Comparison of ENCODE assay signal across 8 cellular contexts in genomic region chr11:75349540-75350116, GRCh38. TPM values are rescaled to one million over a fixed set of nuclear protein-coding genes. Genes with fewer than 3 reads are reported as not detected.
DNase-seq lines count a peak whose midpoint lies in the region; TF ChIP-seq lines count a peak whose summit lies in the region.

No MANE protein-coding gene starts in this region.

- H3K4me1 ChIP-seq in breast epithelium (peaks cover 24 to 34% of the 10 kb centered on the region in 2 donors), mammary epithelial cell (ENCODE audit: insufficient read depth, low read length) (peaks cover 27% of the 10 kb centered on the region), mesodermal cell (ENCODE audit: control insufficient read depth, insufficient read depth, low read length, poor library complexity, severe bottlenecking) (peaks cover 61% of the 10 kb centered on the region), uterus (peaks cover 11 to 15% of the 10 kb centered on the region in 2 donors)

- peaks cover 0 to 3% (median 0%) of the 10 kb centered on the region in 5 experiments for H3K9me3 Mint-ChIP-seq in brain

- TF ChIP-seq POLR2A in breast epithelium (IDR thresholded peaks at IDR 0.05) = no peak
- no peak for TF ChIP-seq POLR2A in uterus (IDR thresholded peaks at IDR 0.05)

- in situ Hi-C loops in mammary epithelial cell (cut with MboI; ENCODE audit: low sequenced_read_pairs in 2 of 2) = no loop called here

- H3K36me3 ChIP-seq in breast epithelium = no peaks in the 10 kb centered on the region
- H3K36me3 ChIP-seq in mammary epithelial cell (ENCODE audit: insufficient read depth, low read length) = no peaks in the 10 kb centered on the region
- no peaks in the 10 kb centered on the region for H3K36me3 ChIP-seq in mesodermal cell (ENCODE audit: control insufficient read depth, insufficient read depth, low read length)
- no peaks in the 10 kb centered on the region for H3K36me3 ChIP-seq in uterus

- H3K9ac ChIP-seq in mammary epithelial cell (ENCODE audit: insufficient read depth, low read length) = no peak overlapping the region

- no peaks in the 10 kb centered on the region for H3K79me2 ChIP-seq in mammary epithelial cell (ENCODE audit: insufficient read depth, low read length)

- H3K4me3 Mint-ChIP-seq in brain = peak overlapping the region; percentile 70 to 92 (median 90)

- H3K27me3 Mint-ChIP-seq in brain = peaks cover 5% of the 10 kb centered on the region

- CTCF ChIA-PET in mammary epithelial cell (lab: Charles Lee; ENCODE audit: low non-redundant PET) = no interaction called here

- DNase-seq in breast epithelium (ENCODE audit: low spot score in 2 of 2) (no peak), mammary epithelial cell (no peak), uterus (no peak), SHP77 treated with DMSO at 0.1 percent for 48 hours (lab: John Stamatoyannopoulos, UW) (no peak)
- DNase-seq in stimulated activated CD4-positive, alpha-beta T cell treated with anti-CD3 and anti-CD28 coated beads, Interleukin-4, amount 100 ng/mL, for 24 hours = no peak
- DNase-seq in activated CD4-positive, alpha-beta T cell treated with anti-CD3 and anti-CD28 coated beads for 4 hours = no peak

- H4K20me1 ChIP-seq in mammary epithelial cell (ENCODE audit: insufficient read depth, low read length) = no peaks in the 10 kb centered on the region

- peaks cover 70% of the 10 kb centered on the region for H3K4me1 Mint-ChIP-seq in brain

- no peaks in the 10 kb centered on the region for H3K9me3 ChIP-seq in breast epithelium
- no peaks in the 10 kb centered on the region for H3K9me3 ChIP-seq in mammary epithelial cell (replicated peaks; ENCODE audit: insufficient read depth, low read length)
- no peaks in the 10 kb centered on the region for H3K9me3 ChIP-seq in mesodermal cell (ENCODE audit: control insufficient read depth, low read length)
- no peaks in the 10 kb centered on the region for H3K9me3 ChIP-seq in uterus

- H2AFZ ChIP-seq in mammary epithelial cell (ENCODE audit: low read depth, low read length) = no peak overlapping the region

- dilution Hi-C loops in mammary epithelial cell (cut with HindIII; ENCODE audit: low sequenced_read_pairs) = no loop called here

- BruUV-seq in mammary epithelial cell (replicated peaks; lab: Mats Ljungman, UMichigan) = no TSS peak

- no peak overlapping the region for H3K4me2 ChIP-seq in mammary epithelial cell (ENCODE audit: insufficient read depth, low read depth, low read length)

- H3K4me3 ChIP-seq in breast epithelium (peak overlapping the region; percentile 76 to 98 (median 86)), mammary epithelial cell (replicated peaks in 1 of 3; ENCODE audit: insufficient read depth in 1 of 3, low read depth in 2 of 3, low read length in 3 of 3) (no peak overlapping the region), mesodermal cell (ENCODE audit: extremely low read depth, insufficient read depth, low read length, poor library complexity, severe bottlenecking) (peak overlapping the region; percentile 68), uterus (no peak overlapping the region)

- H3K27ac ChIP-seq in breast epithelium (peak overlapping the region; percentile 91 to 99), mammary epithelial cell (ENCODE audit: insufficient read depth, low read depth, low read length) (no peak overlapping the region), mesodermal cell (ENCODE audit: low read depth, low read length, severe bottlenecking) (peak overlapping the region; percentile 91), uterus (peak overlapping the region; percentile 88 to 91)

- peak overlapping the region; percentile 68 to 94 (median 75) for H3K27ac Mint-ChIP-seq in brain

- no peaks in the 10 kb centered on the region for H3K27me3 ChIP-seq in breast epithelium
- H3K27me3 ChIP-seq in mammary epithelial cell (ENCODE audit: insufficient read depth, low read length) = no peaks in the 10 kb centered on the region
- no peaks in the 10 kb centered on the region for H3K27me3 ChIP-seq in uterus

- no peaks in the 10 kb centered on the region for H3K36me3 Mint-ChIP-seq in brain

- intact Hi-C loops in breast epithelium (cut with DNase I; ENCODE audit: low total_unique reads) = no loop called here
- intact Hi-C loops in mammary epithelial cell (cut with micrococcal nuclease) = no loop called here
- intact Hi-C loops in uterus (cut with DNase I; ENCODE audit: low total_unique reads) = no loop called here

- 96% methylated on average over 4 of the region's 4 CpGs for WGBS in mammary epithelial cell (ENCODE audit: low coverage, missing lambda C conversion rate)
- 57 to 72% methylated on average over 3 to 4 of the region's 4 CpGs for WGBS in mesodermal cell (ENCODE audit: insufficient coverage in 2 of 2), 2 experiments

- TF ChIP-seq CTCF in breast epithelium (IDR thresholded peaks at IDR 0.05) (no peak), mammary epithelial cell (conservative IDR thresholded peaks at IDR 0.05 in 1 of 2, IDR thresholded peaks at IDR 0.05 in 1 of 2; ENCODE audit: extremely low read depth in 1 of 2, insufficient read depth in 1 of 2, low read depth in 1 of 2, low read length in 2 of 2) (no peak), brain (conservative IDR thresholded peaks at IDR 0.05) (no peak), uterus (IDR thresholded peaks at IDR 0.05) (no peak)

RNA-seq across cellular contexts. Expression of gene ARRB1, which starts 1.8 kb away (rescaled TPM):
- total RNA-seq in breast epithelium = 10 to 100 TPM; 31.2 to 64.0 (median 42.3) TPM
- 1 to 10 TPM; 3.9 to 5.3 TPM for total RNA-seq in mammary epithelial cell
- 5.4 TPM for polyA plus RNA-seq in mammary epithelial cell
- polyA minus RNA-seq in mammary epithelial cell = 9.9 TPM
- 24.8 TPM for polyA plus RNA-seq in brain (ENCODE audit: insufficient read depth, low read depth, low replicate concordance)
- polyA plus RNA-seq in mesodermal cell (2013, experiment 1 of 2) = 27.5 TPM
- 25.6 TPM for polyA plus RNA-seq in mesodermal cell (2013, experiment 2 of 2)
- total RNA-seq in uterus = 10 to 100 TPM; 23.1 to 61.8 (median 44.8) TPM

RNA-seq across cellular contexts. Expression of gene RPS3, which starts 49.7 kb away (rescaled TPM):
- total RNA-seq in breast epithelium = 1,000 to 10,000 TPM; 1,024 to 2,406 (median 1,978) TPM
- total RNA-seq in mammary epithelial cell = 1,000 to 10,000 TPM; 1,423 to 2,367 TPM
- polyA plus RNA-seq in mammary epithelial cell = 3,767 TPM
- 2,014 TPM for polyA minus RNA-seq in mammary epithelial cell
- 3,030 TPM for polyA plus RNA-seq in brain (ENCODE audit: insufficient read depth, low read depth, low replicate concordance)
- polyA plus RNA-seq in mesodermal cell (2013, experiment 1 of 2) = 3,157 TPM
- 3,069 TPM for polyA plus RNA-seq in mesodermal cell (2013, experiment 2 of 2)
- total RNA-seq in uterus = 1,000 to 10,000 TPM; 1,322 to 4,168 (median 2,484) TPM

Comparison
In these comparisons a context has a peak if more than half of its experiments do, and no peak if none do; other contexts are left out.
1. H3K4me3 ChIP-seq: peak in breast epithelium (3 of 3) and mesodermal cell (single experiment); none in mammary epithelial cell (0 of 3) and uterus (0 of 2).